Comparison of ENCODE assay signal across 1 cellular context in genomic region chr9:16341176-16341575, GRCh38.
TF ChIP-seq lines count a peak whose summit lies in the region.

No MANE protein-coding gene starts in this region.

TF ChIP-seq in SK-N-SH, 30 proteins besides CTCF, POLR2A, EP300 and RAD21 (continued from another document):
- TF ChIP-seq TAF1 (IDR thresholded peaks at IDR 0.05; ENCODE audit: borderline replicate concordance, low read depth, low read length) = no peak
- no peak for TF ChIP-seq NRF1 (IDR thresholded peaks at IDR 0.05; ENCODE audit: low read depth, low read length)
- TF ChIP-seq NFIC (IDR thresholded peaks at IDR 0.05; ENCODE audit: borderline replicate concordance) = peak; percentile 5; the same call in 1 of the 2 replicates
- no peak for TF ChIP-seq YY1 (IDR thresholded peaks at IDR 0.05; ENCODE audit: low read depth)
- no peak for TF ChIP-seq MAX (IDR thresholded peaks at IDR 0.05; ENCODE audit: low read depth)
- no peak for TF ChIP-seq RFX5 (IDR thresholded peaks at IDR 0.05; ENCODE audit: low read length)
- no peak for TF ChIP-seq CHD2 (IDR thresholded peaks at IDR 0.05; ENCODE audit: low read length, partially characterized antibody)
- no peak for TF ChIP-seq USF2 (IDR thresholded peaks at IDR 0.05; ENCODE audit: borderline replicate concordance, low read depth, low read length)
- TF ChIP-seq SIN3A (IDR thresholded peaks at IDR 0.05; ENCODE audit: borderline replicate concordance, low read depth, low read length) = no peak
- no peak for TF ChIP-seq USF1 (IDR thresholded peaks at IDR 0.05; ENCODE audit: borderline replicate concordance, low read depth)
- no peak for TF ChIP-seq EZH2phosphoT487 (IDR thresholded peaks at IDR 0.05; ENCODE audit: borderline replicate concordance, low read depth)
- peak; percentile 9; the same call in 1 of the 2 replicates for TF ChIP-seq RXRA (IDR thresholded peaks at IDR 0.05; ENCODE audit: borderline replicate concordance, low read depth)
- TF ChIP-seq JUND (IDR thresholded peaks at IDR 0.05) = peak; percentile 60
- no peak for TF ChIP-seq FOXJ3 (CRISPR knock-in tag; IDR thresholded peaks at IDR 0.05)
- TF ChIP-seq GABPA (IDR thresholded peaks at IDR 0.05; ENCODE audit: low read depth) = no peak
- TF ChIP-seq FOSL2 (IDR thresholded peaks at IDR 0.05; ENCODE audit: borderline replicate concordance, low read depth) = peak; percentile 77; the same call in 1 of the 2 replicates
- TF ChIP-seq RCOR1 (IDR thresholded peaks at IDR 0.05; ENCODE audit: low read length) = no peak
- TF ChIP-seq SMC3 (IDR thresholded peaks at IDR 0.05; ENCODE audit: low read depth, low read length) = no peak
- no peak for TF ChIP-seq MEF2A (IDR thresholded peaks at IDR 0.05; ENCODE audit: borderline replicate concordance, low read depth)
- TF ChIP-seq ZBTB33 (IDR thresholded peaks at IDR 0.05; ENCODE audit: borderline replicate concordance, low read depth) = no peak
- 0 out of 2 replicates have a peak, but pooled peaks have one; percentile 11 for TF ChIP-seq PBX3 (IDR thresholded peaks at IDR 0.05)
- no peak for TF ChIP-seq GATA2 (CRISPR knock-in tag; IDR thresholded peaks at IDR 0.05)
- no peak for TF ChIP-seq REST (IDR thresholded peaks at IDR 0.05; ENCODE audit: low read depth, low read length)
- TF ChIP-seq TCF12 (IDR thresholded peaks at IDR 0.05) = peak; percentile 33; the same call in 1 of the 2 replicates
- TF ChIP-seq TEAD4 (IDR thresholded peaks at IDR 0.05; ENCODE audit: borderline replicate concordance, insufficient read depth) = no peak
- TF ChIP-seq ELF1 (IDR thresholded peaks at IDR 0.05) = no peak
- TF ChIP-seq MXI1 (IDR thresholded peaks at IDR 0.05; ENCODE audit: low read depth, low read length) = no peak
- no peak for TF ChIP-seq POLR2AphosphoS5 (IDR thresholded peaks at IDR 0.05; ENCODE audit: low read depth, low read length)
- TF ChIP-seq FOXM1 (IDR thresholded peaks at IDR 0.05; ENCODE audit: low read depth) = no peak
